ENCODE assay signal across 26 cellular contexts in the genomic region with DNA sequence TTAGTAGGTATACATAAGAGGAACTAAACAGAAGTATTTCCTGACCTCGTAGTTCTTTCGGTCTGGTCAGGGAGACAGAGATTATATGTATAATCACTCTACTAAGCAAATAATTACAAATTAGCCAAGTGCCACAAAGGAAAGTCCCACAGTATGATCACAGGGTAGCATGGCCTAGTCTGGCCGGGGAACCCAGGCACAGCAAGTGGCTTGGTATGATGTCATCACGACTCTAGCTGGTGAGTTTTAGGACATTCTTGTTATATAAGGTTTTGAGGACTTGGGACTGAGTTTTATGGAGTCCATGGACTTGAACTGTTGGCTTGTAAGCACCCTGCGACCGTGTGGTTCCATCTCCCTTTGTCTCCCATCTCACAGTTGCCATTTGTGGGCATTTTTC.
"Had no signal": no experiment of that assay in that cellular context is flagged by ENCODE, and none has a peak within 500 bp of the region (broad histone marks: within the 10 kb centered on the region; RNA-seq: fewer than 3 reads in every experiment).

No MANE protein-coding gene starts in this region.

- FAIRE-seq: pancreas, urothelium cell line had no signal

- H3K4me3 ChIP-seq: pancreas, prostate gland, right atrium auricular region, skin epidermis, stomach, thoracic aorta, thyroid gland, tibial nerve, upper lobe of left lung, vagina had no signal

- H3K27me3 ChIP-seq: neutrophil, right atrium auricular region, stomach, thyroid gland, tibial nerve, upper lobe of left lung, vagina had no signal

- H3K36me3 ChIP-seq: neutrophil, pancreas, prostate gland, right atrium auricular region, stomach, thoracic aorta, thyroid gland, tibial nerve, upper lobe of left lung, vagina had no signal

- DNase-seq: naive thymus-derived CD8-positive, alpha-beta T cell; nephron progenitor cell; retina; stimulated activated CD4-positive, alpha-beta T cell treated with anti-CD3 and anti-CD28 coated beads, Interleukin-15, amount 100 ng/mL, for 24 hours; stimulated activated CD4-positive, alpha-beta T cell treated with anti-CD3 and anti-CD28 coated beads, Interleukin-2, amount 100 ng/mL, for 24 hours; stimulated activated CD4-positive, alpha-beta T cell treated with anti-CD3 and anti-CD28 coated beads, Interleukin-2, amount 100 ng/mL, for 48 hours; stimulated activated CD4-positive, alpha-beta T cell treated with anti-CD3 and anti-CD28 coated beads, Interleukin-4, amount 100 ng/mL, for 24 hours; stimulated activated naive B cell treated with anti-CD40 and anti-IgM and Interleukin-4, amounts not matched to agents 10 μg/mL and 1 μg/mL and 100 μg/mL, for 72 hours; stimulated activated naive CD4-positive, alpha-beta T cell treated with Interleukin-2 at 50 U/mL for 16 hours had no signal

- H3K4me3 Mint-ChIP-seq: naive thymus-derived CD8-positive, alpha-beta T cell; natural killer cell treated with Interleukin-12 subunit alpha and Interleukin-12 subunit beta and Interleukin-15 and Interleukin-18, amount 100 ng/mL, for 72 hours; nephron progenitor cell; neural crest cell; stimulated activated effector memory CD8-positive, alpha-beta T cell treated with anti-CD3 and anti-CD28 coated beads, Interleukin-12 subunit alpha, Interleukin-12 subunit beta, amount 100 ng/mL, for 72 hours; stimulated activated naive B cell treated with anti-CD40 and anti-IgM and Interleukin-4, amounts not matched to agents 10 μg/mL and 1 μg/mL and 100 μg/mL, for 72 hours; stimulated activated naive CD8-positive, alpha-beta T cell treated with anti-CD3 and anti-CD28 coated beads, Interleukin-15, Interleukin-2, amounts not matched to agents 100 ng/mL and 50 ng/mL, for 24 hours had no signal

- H3K27me3 Mint-ChIP-seq: stimulated activated naive CD8-positive, alpha-beta T cell treated with anti-CD3 and anti-CD28 coated beads, Interleukin-15, Interleukin-2, amounts not matched to agents 100 ng/mL and 50 ng/mL, for 24 hours had no signal

- H3K27ac ChIP-seq: neutrophil, pancreas, prostate gland, right atrium auricular region, skin epidermis, stomach, thoracic aorta, tibial nerve, upper lobe of left lung, vagina had no signal

- H3K4me1 ChIP-seq: pancreas, prostate gland, right atrium auricular region, tibial nerve, upper lobe of left lung, vagina had no signal

- H3K9me3 Mint-ChIP-seq: natural killer cell treated with Interleukin-12 subunit alpha and Interleukin-12 subunit beta and Interleukin-15 and Interleukin-18, amount 100 ng/mL, for 72 hours; nephron progenitor cell; neural crest cell; stimulated activated naive B cell treated with anti-CD40 and anti-IgM and Interleukin-4, amounts not matched to agents 10 μg/mL and 1 μg/mL and 100 μg/mL, for 72 hours had no signal

- H3K27ac Mint-ChIP-seq: naive thymus-derived CD8-positive, alpha-beta T cell; natural killer cell treated with Interleukin-12 subunit alpha and Interleukin-12 subunit beta and Interleukin-15 and Interleukin-18, amount 100 ng/mL, for 72 hours; nephron progenitor cell; stimulated activated effector memory CD8-positive, alpha-beta T cell treated with anti-CD3 and anti-CD28 coated beads, Interleukin-12 subunit alpha, Interleukin-12 subunit beta, amount 100 ng/mL, for 72 hours; stimulated activated naive B cell treated with anti-CD40 and anti-IgM and Interleukin-4, amounts not matched to agents 10 μg/mL and 1 μg/mL and 100 μg/mL, for 72 hours; stimulated activated naive CD8-positive, alpha-beta T cell treated with anti-CD3 and anti-CD28 coated beads, Interleukin-15, Interleukin-2, amounts not matched to agents 100 ng/mL and 50 ng/mL, for 24 hours had no signal

- H3K9me3 ChIP-seq: neutrophil, pancreas, prostate gland, stomach, thoracic aorta, thyroid gland, tibial nerve, upper lobe of left lung, vagina had no signal

- H3K4me1 Mint-ChIP-seq: naive thymus-derived CD8-positive, alpha-beta T cell; stimulated activated effector memory CD8-positive, alpha-beta T cell treated with anti-CD3 and anti-CD28 coated beads, Interleukin-12 subunit alpha, Interleukin-12 subunit beta, amount 100 ng/mL, for 72 hours; stimulated activated naive B cell treated with anti-CD40 and anti-IgM and Interleukin-4, amounts not matched to agents 10 μg/mL and 1 μg/mL and 100 μg/mL, for 72 hours had no signal

- H3K36me3 Mint-ChIP-seq: naive thymus-derived CD8-positive, alpha-beta T cell; natural killer cell treated with Interleukin-12 subunit alpha and Interleukin-12 subunit beta and Interleukin-15 and Interleukin-18, amount 100 ng/mL, for 72 hours; stimulated activated effector memory CD8-positive, alpha-beta T cell treated with anti-CD3 and anti-CD28 coated beads, Interleukin-12 subunit alpha, Interleukin-12 subunit beta, amount 100 ng/mL, for 72 hours; stimulated activated naive B cell treated with anti-CD40 and anti-IgM and Interleukin-4, amounts not matched to agents 10 μg/mL and 1 μg/mL and 100 μg/mL, for 72 hours had no signal

- ATAC-seq: naive thymus-derived CD8-positive, alpha-beta T cell; natural killer cell treated with Interleukin-12 subunit alpha and Interleukin-12 subunit beta and Interleukin-15 and Interleukin-18, amount 100 ng/mL, for 72 hours; sciatic nerve; stimulated activated effector memory CD8-positive, alpha-beta T cell treated with anti-CD3 and anti-CD28 coated beads, Interleukin-12 subunit alpha, Interleukin-12 subunit beta, amount 100 ng/mL, for 72 hours; stimulated activated naive B cell treated with anti-CD40 and anti-IgM and Interleukin-4, amounts not matched to agents 10 μg/mL and 1 μg/mL and 100 μg/mL, for 72 hours had no signal
